12 cellular contexts compared by ENCODE assay signal in genomic region chr2:63054812-63055509, GRCh38. TPM values are rescaled to one million over a fixed set of nuclear protein-coding genes. Genes with fewer than 3 reads are reported as not detected.
DNase-seq lines count a peak whose midpoint lies in the region; ATAC-seq and TF ChIP-seq lines count a peak whose summit lies in the region.
"Had no signal": no experiment of that assay in that cellular context is flagged by ENCODE, and none has a peak within 500 bp of the region (broad histone marks: within the 10 kb centered on the region; RNA-seq: fewer than 3 reads in every experiment).

No MANE protein-coding gene starts in this region.

- H3K4me3 Mint-ChIP-seq in activated naive CD8-positive, alpha-beta T cell treated with anti-CD3 and anti-CD28 coated beads, Interleukin-2, amount 50 U/mL, for 24 hours, result no peak overlapping the region
- H3K4me3 Mint-ChIP-seq in type B pancreatic cell, result peak overlapping the region; percentile 83

- H3K4me3 ChIP-seq in mesenchymal stem cell (ENCODE audit: insufficient read depth in 1 of 2, low read depth in 1 of 2, low read length in 2 of 2) (peak overlapping the region in 1 of 2 experiments; percentile 58), MM.1S (ENCODE audit: low read length) (no peak overlapping the region)

- no peak overlapping the region for H4K91ac ChIP-seq in mesenchymal stem cell (ENCODE audit: low read length)

- peaks cover 2% of the 10 kb centered on the region for H3K9me3 Mint-ChIP-seq in activated naive CD8-positive, alpha-beta T cell treated with anti-CD3 and anti-CD28 coated beads, Interleukin-2, amount 50 U/mL, for 24 hours
- no peaks in the 10 kb centered on the region for H3K9me3 Mint-ChIP-seq in type B pancreatic cell

- peak; percentile 7 for DNase-seq in stimulated activated CD4-positive, alpha-beta T cell treated with anti-CD3 and anti-CD28 coated beads, Interleukin-15, amount 100 ng/mL, for 24 hours
- no peak for DNase-seq in stimulated activated CD4-positive, alpha-beta T cell treated with anti-CD3 and anti-CD28 coated beads, Interleukin-2, amount 100 ng/mL, for 24 hours
- peak; percentile 12 for DNase-seq in activated naive CD8-positive, alpha-beta T cell treated with anti-CD3 and anti-CD28 coated beads, Interleukin-2, amount 50 U/mL, for 24 hours
- DNase-seq in mesenchymal stem cell (peak; percentile 2), type B pancreatic cell (ENCODE audit: extremely low spot score, unreplicated experiment) (no peak), MM.1S (no peak), substantia nigra (lab: John Stamatoyannopoulos, UW) (no peak)
- DNase-seq: cerebellar nuclear complex, NCI-H1930, RPMI8226 had no signal

- H3K9ac ChIP-seq in mesenchymal stem cell (ENCODE audit: low read length), result no peak overlapping the region
- no peak overlapping the region for H3K9ac ChIP-seq in MM.1S (ENCODE audit: low read length)

- H3F3A ChIP-seq in MM.1S (ENCODE audit: insufficient read depth, low read length), result peaks cover 3% of the 10 kb centered on the region; the same call in 1 of the 2 replicates

- no peak overlapping the region for H4K8ac ChIP-seq in mesenchymal stem cell (ENCODE audit: low read length)

- H2AFZ ChIP-seq in mesenchymal stem cell (ENCODE audit: low read depth, low read length), result no peak overlapping the region
- H2AFZ ChIP-seq in MM.1S (ENCODE audit: low read length), result no peak overlapping the region

- WGBS in mesenchymal stem cell, result 6% methylated on average over 17 of the region's 19 CpGs

- H3K79me2 ChIP-seq in MM.1S (ENCODE audit: low read length), result no peaks in the 10 kb centered on the region

- H3K27ac ChIP-seq in mesenchymal stem cell (ENCODE audit: low read length, poor library complexity, severe bottlenecking) (no peak overlapping the region), MM.1S (ENCODE audit: low read length) (no peak overlapping the region), substantia nigra (ENCODE audit: low read depth, low read length, poor library complexity, severe bottlenecking) (no peak overlapping the region)

- H3K27ac Mint-ChIP-seq in activated naive CD8-positive, alpha-beta T cell treated with anti-CD3 and anti-CD28 coated beads, Interleukin-2, amount 50 U/mL, for 24 hours, result no peak overlapping the region
- H3K27ac Mint-ChIP-seq in type B pancreatic cell, result peak overlapping the region; percentile 77

- H3K36me3 ChIP-seq in mesenchymal stem cell (ENCODE audit: control insufficient read depth in 1 of 2, insufficient read depth in 2 of 2, low read depth in 1 of 2, low read length in 2 of 2) (peaks cover 0 to 2% of the 10 kb centered on the region in 2 experiments), MM.1S (replicated peaks; ENCODE audit: insufficient read depth, low read length) (no peaks in the 10 kb centered on the region)

- no peak overlapping the region for H3K4ac ChIP-seq in mesenchymal stem cell (ENCODE audit: low read depth in 1 of 2, low read length in 2 of 2)

- H3K9me2 ChIP-seq in MM.1S (replicated peaks; ENCODE audit: insufficient read depth, low read length), result no peaks in the 10 kb centered on the region

- H3K18ac ChIP-seq in mesenchymal stem cell (ENCODE audit: low read depth in 1 of 2, low read length in 2 of 2), result no peak overlapping the region

- H3K9me3 ChIP-seq in mesenchymal stem cell (ENCODE audit: control insufficient read depth, low read length) (no peaks in the 10 kb centered on the region), MM.1S (replicated peaks; ENCODE audit: insufficient read depth, low read length) (no peaks in the 10 kb centered on the region)

- ATAC-seq in activated naive CD8-positive, alpha-beta T cell treated with anti-CD3 and anti-CD28 coated beads, Interleukin-2, amount 50 U/mL, for 24 hours, result no peak
- ATAC-seq in HG03521 (IDR thresholded peaks at IDR 0.05; ENCODE audit: unreplicated experiment), result no peak

- H2BK5ac ChIP-seq in mesenchymal stem cell (ENCODE audit: low read depth, low read length, poor library complexity, severe bottlenecking), result no peak overlapping the region

- no peak overlapping the region for H2BK12ac ChIP-seq in mesenchymal stem cell (ENCODE audit: low read length in 2 of 2)

- peak overlapping the region; percentile 31 for H3K4me2 ChIP-seq in mesenchymal stem cell (ENCODE audit: low read length, poor library complexity, severe bottlenecking)
- H3K4me2 ChIP-seq in MM.1S (ENCODE audit: low read depth, low read length), result no peak overlapping the region

- H3K4me1 ChIP-seq in mesenchymal stem cell (ENCODE audit: control insufficient read depth, insufficient read depth, low read depth, low read length) (peaks cover 45% of the 10 kb centered on the region), MM.1S (ENCODE audit: low read length) (no peaks in the 10 kb centered on the region)
- H3K4me1 ChIP-seq: Caco-2 had no signal

- H2BK120ac ChIP-seq in mesenchymal stem cell (ENCODE audit: low read depth, low read length), result no peak overlapping the region

- no peak overlapping the region for H3K14ac ChIP-seq in mesenchymal stem cell (ENCODE audit: low read length in 2 of 2)

- peaks cover 58% of the 10 kb centered on the region for H3K4me1 Mint-ChIP-seq in activated naive CD8-positive, alpha-beta T cell treated with anti-CD3 and anti-CD28 coated beads, Interleukin-2, amount 50 U/mL, for 24 hours
- H3K4me1 Mint-ChIP-seq in type B pancreatic cell (ENCODE audit: unreplicated experiment), result peaks cover 20% of the 10 kb centered on the region

- peaks cover 81% of the 10 kb centered on the region for H3K27me3 Mint-ChIP-seq in activated naive CD8-positive, alpha-beta T cell treated with anti-CD3 and anti-CD28 coated beads, Interleukin-2, amount 50 U/mL, for 24 hours
- H3K27me3 Mint-ChIP-seq in type B pancreatic cell, result peaks cover 88% of the 10 kb centered on the region

- peak overlapping the region in 1 of 2 experiments; percentile 68 for H3K23ac ChIP-seq in mesenchymal stem cell (ENCODE audit: low read length in 2 of 2)

- peaks cover 92 to 95% of the 10 kb centered on the region in 2 experiments for H3K27me3 ChIP-seq in mesenchymal stem cell (ENCODE audit: control insufficient read depth in 1 of 2, insufficient read depth in 1 of 2, low read length in 2 of 2)
- no peaks in the 10 kb centered on the region for H3K27me3 ChIP-seq in MM.1S (replicated peaks; ENCODE audit: insufficient read depth, low read length)

- H4K20me1 ChIP-seq in MM.1S (ENCODE audit: insufficient read depth, low read length), result no peaks in the 10 kb centered on the region

- H3K79me1 ChIP-seq in mesenchymal stem cell (replicated peaks; ENCODE audit: low read length, poor library complexity, severe bottlenecking), result no peaks in the 10 kb centered on the region

- peaks cover 3% of the 10 kb centered on the region for H3K36me3 Mint-ChIP-seq in activated naive CD8-positive, alpha-beta T cell treated with anti-CD3 and anti-CD28 coated beads, Interleukin-2, amount 50 U/mL, for 24 hours (ENCODE audit: low read depth)
- H3K36me3 Mint-ChIP-seq in type B pancreatic cell, result peaks cover 25% of the 10 kb centered on the region

- peak overlapping the region; percentile 54 for H2BK15ac ChIP-seq in mesenchymal stem cell (ENCODE audit: low read depth, poor library complexity, severe bottlenecking)

- H2AK5ac ChIP-seq in mesenchymal stem cell (ENCODE audit: low read length, severe bottlenecking), result no peak overlapping the region

- TF ChIP-seq CTCF in type B pancreatic cell (conservative IDR thresholded peaks at IDR 0.05), result no peak
- no peak for TF ChIP-seq CTCF in MM.1S (IDR thresholded peaks at IDR 0.05; ENCODE audit: low read length)

RNA-seq across cellular contexts. Expression of gene OTX1, which starts 4.3 kb away (rescaled TPM):
- 0.01 TPM for polyA plus RNA-seq in mesenchymal stem cell (2013, experiment 1 of 2)
- polyA plus RNA-seq in mesenchymal stem cell (2013, experiment 2 of 2), result not detected
- total RNA-seq in type B pancreatic cell (ENCODE audit: low replicate concordance), result 10.4 and 31.9 TPM in 2 replicates

Comparison
In these comparisons a context has a peak if more than half of its experiments do, and no peak if none do; other contexts are left out.
1. DNase-seq: peak in stimulated activated CD4-positive, alpha-beta T cell treated with anti-CD3 and anti-CD28 coated beads, Interleukin-15, amount 100 ng/mL, for 24 hours (single experiment), activated naive CD8-positive, alpha-beta T cell treated with anti-CD3 and anti-CD28 coated beads, Interleukin-2, amount 50 U/mL, for 24 hours (single experiment) and mesenchymal stem cell (single experiment); none in stimulated activated CD4-positive, alpha-beta T cell treated with anti-CD3 and anti-CD28 coated beads, Interleukin-2, amount 100 ng/mL, for 24 hours (0 of 2), type B pancreatic cell (single experiment), MM.1S (single experiment) and substantia nigra (0 of 49).